20 cellular contexts compared by ENCODE assay signal in the genomic region with DNA sequence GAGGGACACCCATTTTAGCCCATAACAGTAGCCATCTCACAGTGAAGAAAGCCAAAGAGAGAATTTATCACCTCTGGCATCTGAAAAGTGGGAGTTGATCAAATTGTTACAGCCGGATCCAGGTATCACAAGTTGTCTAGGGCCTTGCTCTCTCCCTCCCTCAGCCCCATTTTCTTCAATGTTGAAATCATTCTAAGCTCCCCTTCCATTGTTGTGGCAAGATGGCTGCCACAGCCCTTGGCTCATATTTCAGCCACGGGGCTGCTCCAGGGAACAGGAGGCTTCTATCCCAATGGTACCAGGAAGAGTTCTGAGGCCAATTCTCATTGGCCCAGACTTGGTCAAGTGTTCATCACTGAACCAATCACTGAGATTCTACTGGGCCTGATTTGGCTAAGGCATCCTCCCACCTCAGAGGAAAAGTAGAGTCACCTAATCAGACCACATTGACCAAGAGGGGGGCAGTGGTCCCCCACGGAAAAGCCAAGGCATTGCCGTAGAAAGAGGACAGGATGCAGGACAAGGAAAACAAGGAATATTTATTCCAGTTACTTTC.
"Had no signal": no experiment of that assay in that cellular context is flagged by ENCODE, and none has a peak within 500 bp of the region (broad histone marks: within the 10 kb centered on the region; RNA-seq: fewer than 3 reads in every experiment).

No MANE protein-coding gene starts in this region.

- H3K9me3 ChIP-seq: ascending aorta, gastrocnemius medialis, left ventricle myocardium inferior, right lobe of liver, transverse colon had no signal

- ATAC-seq: activated CD8-positive, alpha-beta T cell treated with anti-CD3 and anti-CD28 coated beads for 36 hours; activated naive CD8-positive, alpha-beta T cell treated with anti-CD3 and anti-CD28 coated beads, Interleukin-2, amount 50 U/mL, for 24 hours; activated T-cell treated with anti-CD3 and anti-CD28 coated beads, Interleukin-2, amount 50 U/mL, for 4 hours; gastrocnemius medialis; right lobe of liver had no signal

- DNase-seq: activated CD4-positive, alpha-beta T cell treated with anti-CD3 and anti-CD28 coated beads, Interleukin-2, amount 10 ng/mL, durations not matched to agents 24 days and 14 days; activated CD4-positive, CD25-positive, alpha-beta regulatory T cell; activated CD8-positive, alpha-beta T cell treated with anti-CD3 and anti-CD28 coated beads for 36 hours; activated naive CD4-positive, alpha-beta T cell treated with anti-CD3 and anti-CD28 coated beads, Interleukin-2, amount 10 ng/mL, durations not matched to agents 7 days and 5 days; activated naive CD8-positive, alpha-beta T cell treated with anti-CD3 and anti-CD28 coated beads, Interleukin-2, amount 50 U/mL, for 24 hours; activated T-cell treated with anti-CD3 and anti-CD28 coated beads, Interleukin-2, amount 50 U/mL, for 4 hours; gastrocnemius medialis; head of caudate nucleus; immature natural killer cell; kidney glomerular epithelial cell; left ventricle myocardium inferior; mammary epithelial cell; right lobe of liver; small intestine; stimulated activated CD4-positive, alpha-beta T cell treated with anti-CD3 and anti-CD28 coated beads, Interleukin-15, amount 100 ng/mL, for 24 hours; stimulated activated CD4-positive, alpha-beta T cell treated with anti-CD3 and anti-CD28 coated beads, Interleukin-2, amount 100 ng/mL, for 48 hours; transverse colon had no signal

- H3K4me3 ChIP-seq: ascending aorta, gastrocnemius medialis, left ventricle myocardium inferior, right lobe of liver, transverse colon had no signal

- H3K4me1 ChIP-seq: ascending aorta, gastrocnemius medialis, left ventricle myocardium inferior, parathyroid adenoma, transverse colon had no signal

- H3K36me3 ChIP-seq: ascending aorta, gastrocnemius medialis, left ventricle myocardium inferior, right lobe of liver, transverse colon had no signal

- H3K79me2 ChIP-seq: parathyroid adenoma had no signal

- H3K27ac ChIP-seq: ascending aorta, coronary artery, gastrocnemius medialis, left ventricle myocardium inferior, parathyroid adenoma, right lobe of liver, transverse colon had no signal

- H3K9ac ChIP-seq: parathyroid adenoma had no signal

- H3K27me3 ChIP-seq: ascending aorta, gastrocnemius medialis, right lobe of liver, transverse colon had no signal
